ENCODE assay signal across 22 cellular contexts in the genomic region with DNA sequence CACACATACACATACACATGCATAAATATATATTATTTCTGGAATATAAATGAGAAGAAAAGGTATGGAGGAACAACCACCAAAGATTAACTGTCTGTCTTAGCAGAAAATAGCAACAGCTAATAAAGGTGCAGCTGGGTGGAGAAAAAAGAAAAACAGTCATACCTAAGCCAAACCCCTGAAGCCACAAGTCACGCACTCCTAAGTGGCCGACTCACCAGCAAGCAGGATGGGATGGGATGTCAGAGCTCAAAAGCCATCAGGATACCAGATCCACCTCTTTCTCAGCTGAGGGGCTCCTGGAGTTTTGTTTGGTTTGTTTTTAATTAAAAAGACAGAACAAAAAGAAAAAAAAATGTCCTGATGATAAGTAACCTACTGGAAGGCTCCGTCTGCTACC.
"Had no signal": no experiment of that assay in that cellular context is flagged by ENCODE, and none has a peak within 500 bp of the region (broad histone marks: within the 10 kb centered on the region; RNA-seq: fewer than 3 reads in every experiment).

No MANE protein-coding gene starts in this region.

- H3K4me1 ChIP-seq: body of pancreas, left lung, neural progenitor cell, sigmoid colon, transverse colon had no signal

- DNase-seq: activated CD4-positive, alpha-beta memory T cell treated with anti-CD3 and anti-CD28 coated beads for 36 hours; activated CD4-positive, alpha-beta T cell treated with anti-CD3 and anti-CD28 coated beads for 48 hours; activated naive CD4-positive, alpha-beta T cell treated with Interleukin-2 at 50 U/mL for 16 hours; activated naive CD8-positive, alpha-beta T cell treated with anti-CD3 and anti-CD28 coated beads, Interleukin-2, amount 10 ng/mL, durations not matched to agents 7 days and 5 days; activated T-cell treated with anti-CD3 and anti-CD28 coated beads, Interleukin-2, amount 50 U/mL, for 48 hours; amniotic stem cell; body of pancreas; effector CD4-positive, alpha-beta T cell; erythroblast; foreskin fibroblast; left lung; naive thymus-derived CD4-positive, alpha-beta T cell; posterior cingulate gyrus; retina; sigmoid colon; stimulated activated CD4-positive, alpha-beta T cell treated with anti-CD3 and anti-CD28 coated beads, Interleukin-15, amount 100 ng/mL, for 24 hours; stomach; transverse colon had no signal

- H3K27me3 ChIP-seq: body of pancreas, left lung, neural progenitor cell, sigmoid colon, stomach, transverse colon had no signal

- H3K36me3 ChIP-seq: left lung, neural progenitor cell, sigmoid colon, stomach, transverse colon had no signal

- H3K4me3 ChIP-seq: body of pancreas, left lung, lung, neural progenitor cell, sigmoid colon, smooth muscle cell, stomach, transverse colon had no signal

- ATAC-seq: body of pancreas; left lung; naive thymus-derived CD4-positive, alpha-beta T cell; stimulated activated memory B cell treated with anti-CD40 and anti-IgM and Interleukin-4, amounts not matched to agents 10 μg/mL and 1 μg/mL and 100 μg/mL, for 72 hours had no signal

- H3K27ac ChIP-seq: body of pancreas, left lung, neural progenitor cell, sigmoid colon, stomach, transverse colon had no signal

- H3K9me3 ChIP-seq: body of pancreas, left lung, sigmoid colon, stomach, transverse colon had no signal
